ENCODE assay signal across 17 cellular contexts in the genomic region with DNA sequence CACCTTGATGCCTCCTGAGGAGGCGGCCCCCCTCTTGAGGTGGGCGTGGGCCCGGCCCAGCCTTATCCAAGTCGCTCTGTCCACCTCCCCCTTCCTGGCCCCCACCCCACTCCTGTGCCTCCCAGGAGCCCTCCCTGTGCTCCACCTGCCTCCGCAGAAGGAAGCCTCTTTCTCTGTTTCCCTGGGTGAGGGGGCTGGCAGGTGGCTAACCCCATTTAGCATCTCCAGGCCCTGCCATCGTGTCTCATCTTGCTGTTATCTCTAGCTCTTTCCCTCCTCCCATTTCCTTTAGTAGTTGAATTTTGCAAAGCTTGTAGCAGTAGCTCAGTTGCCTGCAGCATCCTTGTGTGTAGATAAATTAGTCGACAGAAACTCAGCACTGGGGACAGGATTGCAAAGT. TPM values are rescaled to one million over a fixed set of nuclear protein-coding genes. Genes with fewer than 3 reads are reported as not detected.
DNase-seq lines count a peak whose midpoint lies in the region; ATAC-seq and TF ChIP-seq lines count a peak whose summit lies in the region.
"Had no signal": no experiment of that assay in that cellular context is flagged by ENCODE, and none has a peak within 500 bp of the region (broad histone marks: within the 10 kb centered on the region; RNA-seq: fewer than 3 reads in every experiment).

No MANE protein-coding gene starts in this region.

- intact Hi-C loops in Caco-2 (cut with micrococcal nuclease; ENCODE audit: unreplicated experiment) = no loop called here

- no peak overlapping the region for H3K4me3 Mint-ChIP-seq in Caco-2 (ENCODE audit: unreplicated experiment)
- no peak overlapping the region for H3K4me3 Mint-ChIP-seq in T-helper 17 cell
- H3K4me3 Mint-ChIP-seq in nephron = peak overlapping the region in 2 of 3 experiments; percentile 7 to 29

- TF ChIP-seq CTCF in Caco-2 (IDR thresholded peaks at IDR 0.05; ENCODE audit: insufficient read depth in 1 of 2, low read depth in 1 of 2, low read length in 1 of 2, severe bottlenecking in 1 of 2, unreplicated experiment in 1 of 2) (no peak), nephron (IDR thresholded peaks at IDR 0.05; ENCODE audit: unreplicated experiment in 3 of 3) (no peak)

- no peaks in the 10 kb centered on the region for H3K9me3 ChIP-seq in Caco-2
- H3K9me3 ChIP-seq in T-helper 17 cell (ENCODE audit: control insufficient read depth, low read length, poor library complexity, severe bottlenecking) = no peaks in the 10 kb centered on the region
- H3K9me3 ChIP-seq: BLaER1 treated with 17β-estradiol and CSF1 and Interleukin-3, amounts not matched to agents 10 nM and 100 nM had no signal

- no peaks in the 10 kb centered on the region for H3K27me3 Mint-ChIP-seq in Caco-2 (ENCODE audit: insufficient read depth, unreplicated experiment)
- no peaks in the 10 kb centered on the region for H3K27me3 Mint-ChIP-seq in T-helper 17 cell
- H3K27me3 Mint-ChIP-seq in nephron (ENCODE audit: low read depth) = no peaks in the 10 kb centered on the region
- H3K27me3 Mint-ChIP-seq: CD4-positive, CD25-positive, alpha-beta regulatory T cell had no signal

- H3K4me3 ChIP-seq in Caco-2 (ENCODE audit: low read depth, low read length) = no peak overlapping the region
- H3K4me3 ChIP-seq: BLaER1 treated with 17β-estradiol and CSF1 and Interleukin-3, amounts not matched to agents 10 nM and 100 nM; GM23248 had no signal

- CTCF ChIA-PET in Caco-2 (lab: Charles Lee) = no interaction called here

- H3K9me3 Mint-ChIP-seq in Caco-2 (ENCODE audit: unreplicated experiment) (no peaks in the 10 kb centered on the region), nephron (no peaks in the 10 kb centered on the region)
- H3K9me3 Mint-ChIP-seq: CD4-positive, CD25-positive, alpha-beta regulatory T cell had no signal

- no peak for ATAC-seq in T-helper 17 cell

- peaks cover 12% of the 10 kb centered on the region for H3K4me1 Mint-ChIP-seq in Caco-2 (ENCODE audit: low read depth, unreplicated experiment)
- H3K4me1 Mint-ChIP-seq in T-helper 17 cell = peaks cover 23% of the 10 kb centered on the region
- H3K4me1 Mint-ChIP-seq in nephron = peaks cover 14% of the 10 kb centered on the region

- peak; percentile 34 for DNase-seq in activated effector memory CD4-positive, alpha-beta T cell treated with anti-CD3 and anti-CD28 coated beads, Interleukin-2, amount 50 U/mL, for 16 hours
- no peak for DNase-seq in activated effector memory CD4-positive, alpha-beta T cell treated with Interleukin-2 at 50 U/mL for 16 hours
- DNase-seq in Caco-2 = no peak
- DNase-seq in T-helper 17 cell = no peak
- DNase-seq in iPS-NIHi11 (ENCODE audit: low spot score) = no peak
- no peak for DNase-seq in NCI-H1105 treated with DMSO at 0.1 percent for 48 hours (lab: John Stamatoyannopoulos, UW)
- DNase-seq in DMS 273 treated with DMSO at 0.1 percent for 48 hours (lab: John Stamatoyannopoulos, UW) = no peak
- DNase-seq: 8988T; ACHN; Calu3; CD4-positive, CD25-positive, alpha-beta regulatory T cell; DMS153; DMS79 treated with DMSO at 0.1 percent for 48 hours; EL; GM23248 had no signal

- no peaks in the 10 kb centered on the region for H3K27me3 ChIP-seq in Caco-2 (replicated peaks; ENCODE audit: control insufficient read depth, insufficient read depth, low read length)
- H3K27me3 ChIP-seq: BLaER1 treated with 17β-estradiol and CSF1 and Interleukin-3, amounts not matched to agents 10 nM and 100 nM had no signal

- H3K27ac Mint-ChIP-seq in Caco-2 (ENCODE audit: unreplicated experiment) (no peak overlapping the region), T-helper 17 cell (peak overlapping the region; percentile 8), nephron (no peak overlapping the region)

- POLR2A ChIA-PET in Caco-2 (lab: Charles Lee) = no interaction called here

- H3K36me3 Mint-ChIP-seq in Caco-2 (ENCODE audit: insufficient read depth, unreplicated experiment) (peaks cover 38% of the 10 kb centered on the region), T-helper 17 cell (ENCODE audit: low read depth) (peaks cover 21% of the 10 kb centered on the region), nephron (ENCODE audit: low read depth) (peaks cover 70% of the 10 kb centered on the region)

- TSS peak; percentile 3 for BruUV-seq in Caco-2 (replicated peaks; lab: Mats Ljungman, UMichigan)

- H3K36me3 ChIP-seq in Caco-2 (ENCODE audit: control insufficient read depth, insufficient read depth, low read length) = peaks cover 6% of the 10 kb centered on the region

- H3K4me1 ChIP-seq in Caco-2 = no peaks in the 10 kb centered on the region

RNA-seq across cellular contexts. Expression of gene RNF187, which starts 7.2 kb away (rescaled TPM):
- 128 and 164 TPM in 2 replicates for total RNA-seq in Caco-2 (2022)
- 10 to 100 TPM; 65.6 to 77.8 TPM for total RNA-seq in T-helper 17 cell

Comparison
In these comparisons a context has a peak if more than half of its experiments do, and no peak if none do; other contexts are left out.
1. H3K4me3 Mint-ChIP-seq: peak in nephron (2 of 3); none in Caco-2 (single experiment) and T-helper 17 cell (single experiment).